ENCODE assay signal across 1 cellular context in the genomic region with DNA sequence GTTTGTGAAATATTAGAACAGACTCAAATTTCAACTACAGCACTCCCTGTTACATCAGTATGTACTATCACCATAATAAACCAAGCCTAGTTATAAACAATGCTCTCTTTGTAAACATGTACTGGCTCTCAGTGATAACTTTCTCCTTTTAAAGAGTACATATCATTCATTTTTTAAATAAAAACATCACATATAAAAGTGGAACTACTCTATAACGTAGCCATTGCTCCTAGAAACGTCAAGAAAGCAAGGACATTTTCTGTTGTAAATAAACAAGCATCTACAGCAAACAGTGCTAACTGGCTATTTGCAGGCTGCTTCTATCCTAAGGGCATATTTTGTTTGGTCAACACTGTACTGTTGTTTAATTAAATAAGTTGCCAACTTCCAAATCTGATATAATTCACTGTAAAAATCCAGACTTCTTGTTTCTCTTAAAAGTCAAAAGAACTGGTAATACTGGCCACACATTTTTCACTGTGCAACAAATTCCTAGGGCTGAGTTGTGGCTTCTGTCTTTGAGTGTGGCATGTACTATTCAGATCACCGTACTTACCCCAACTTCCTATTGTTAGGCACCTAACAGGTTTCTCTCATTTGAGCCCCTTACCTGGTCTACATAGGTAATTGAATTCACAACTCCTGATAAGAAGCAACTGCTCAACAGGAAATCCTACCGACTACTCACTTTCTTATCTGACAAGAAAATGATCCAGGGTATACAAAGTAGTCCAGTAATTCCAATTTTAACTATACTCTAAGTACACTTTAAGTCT.
TF ChIP-seq lines count a peak whose summit lies in the region.

No MANE protein-coding gene starts in this region.

TF ChIP-seq in GM23338, 12 proteins besides CTCF, POLR2A, EP300 and RAD21 (continued from another document):
- TF ChIP-seq, protein P1, sequence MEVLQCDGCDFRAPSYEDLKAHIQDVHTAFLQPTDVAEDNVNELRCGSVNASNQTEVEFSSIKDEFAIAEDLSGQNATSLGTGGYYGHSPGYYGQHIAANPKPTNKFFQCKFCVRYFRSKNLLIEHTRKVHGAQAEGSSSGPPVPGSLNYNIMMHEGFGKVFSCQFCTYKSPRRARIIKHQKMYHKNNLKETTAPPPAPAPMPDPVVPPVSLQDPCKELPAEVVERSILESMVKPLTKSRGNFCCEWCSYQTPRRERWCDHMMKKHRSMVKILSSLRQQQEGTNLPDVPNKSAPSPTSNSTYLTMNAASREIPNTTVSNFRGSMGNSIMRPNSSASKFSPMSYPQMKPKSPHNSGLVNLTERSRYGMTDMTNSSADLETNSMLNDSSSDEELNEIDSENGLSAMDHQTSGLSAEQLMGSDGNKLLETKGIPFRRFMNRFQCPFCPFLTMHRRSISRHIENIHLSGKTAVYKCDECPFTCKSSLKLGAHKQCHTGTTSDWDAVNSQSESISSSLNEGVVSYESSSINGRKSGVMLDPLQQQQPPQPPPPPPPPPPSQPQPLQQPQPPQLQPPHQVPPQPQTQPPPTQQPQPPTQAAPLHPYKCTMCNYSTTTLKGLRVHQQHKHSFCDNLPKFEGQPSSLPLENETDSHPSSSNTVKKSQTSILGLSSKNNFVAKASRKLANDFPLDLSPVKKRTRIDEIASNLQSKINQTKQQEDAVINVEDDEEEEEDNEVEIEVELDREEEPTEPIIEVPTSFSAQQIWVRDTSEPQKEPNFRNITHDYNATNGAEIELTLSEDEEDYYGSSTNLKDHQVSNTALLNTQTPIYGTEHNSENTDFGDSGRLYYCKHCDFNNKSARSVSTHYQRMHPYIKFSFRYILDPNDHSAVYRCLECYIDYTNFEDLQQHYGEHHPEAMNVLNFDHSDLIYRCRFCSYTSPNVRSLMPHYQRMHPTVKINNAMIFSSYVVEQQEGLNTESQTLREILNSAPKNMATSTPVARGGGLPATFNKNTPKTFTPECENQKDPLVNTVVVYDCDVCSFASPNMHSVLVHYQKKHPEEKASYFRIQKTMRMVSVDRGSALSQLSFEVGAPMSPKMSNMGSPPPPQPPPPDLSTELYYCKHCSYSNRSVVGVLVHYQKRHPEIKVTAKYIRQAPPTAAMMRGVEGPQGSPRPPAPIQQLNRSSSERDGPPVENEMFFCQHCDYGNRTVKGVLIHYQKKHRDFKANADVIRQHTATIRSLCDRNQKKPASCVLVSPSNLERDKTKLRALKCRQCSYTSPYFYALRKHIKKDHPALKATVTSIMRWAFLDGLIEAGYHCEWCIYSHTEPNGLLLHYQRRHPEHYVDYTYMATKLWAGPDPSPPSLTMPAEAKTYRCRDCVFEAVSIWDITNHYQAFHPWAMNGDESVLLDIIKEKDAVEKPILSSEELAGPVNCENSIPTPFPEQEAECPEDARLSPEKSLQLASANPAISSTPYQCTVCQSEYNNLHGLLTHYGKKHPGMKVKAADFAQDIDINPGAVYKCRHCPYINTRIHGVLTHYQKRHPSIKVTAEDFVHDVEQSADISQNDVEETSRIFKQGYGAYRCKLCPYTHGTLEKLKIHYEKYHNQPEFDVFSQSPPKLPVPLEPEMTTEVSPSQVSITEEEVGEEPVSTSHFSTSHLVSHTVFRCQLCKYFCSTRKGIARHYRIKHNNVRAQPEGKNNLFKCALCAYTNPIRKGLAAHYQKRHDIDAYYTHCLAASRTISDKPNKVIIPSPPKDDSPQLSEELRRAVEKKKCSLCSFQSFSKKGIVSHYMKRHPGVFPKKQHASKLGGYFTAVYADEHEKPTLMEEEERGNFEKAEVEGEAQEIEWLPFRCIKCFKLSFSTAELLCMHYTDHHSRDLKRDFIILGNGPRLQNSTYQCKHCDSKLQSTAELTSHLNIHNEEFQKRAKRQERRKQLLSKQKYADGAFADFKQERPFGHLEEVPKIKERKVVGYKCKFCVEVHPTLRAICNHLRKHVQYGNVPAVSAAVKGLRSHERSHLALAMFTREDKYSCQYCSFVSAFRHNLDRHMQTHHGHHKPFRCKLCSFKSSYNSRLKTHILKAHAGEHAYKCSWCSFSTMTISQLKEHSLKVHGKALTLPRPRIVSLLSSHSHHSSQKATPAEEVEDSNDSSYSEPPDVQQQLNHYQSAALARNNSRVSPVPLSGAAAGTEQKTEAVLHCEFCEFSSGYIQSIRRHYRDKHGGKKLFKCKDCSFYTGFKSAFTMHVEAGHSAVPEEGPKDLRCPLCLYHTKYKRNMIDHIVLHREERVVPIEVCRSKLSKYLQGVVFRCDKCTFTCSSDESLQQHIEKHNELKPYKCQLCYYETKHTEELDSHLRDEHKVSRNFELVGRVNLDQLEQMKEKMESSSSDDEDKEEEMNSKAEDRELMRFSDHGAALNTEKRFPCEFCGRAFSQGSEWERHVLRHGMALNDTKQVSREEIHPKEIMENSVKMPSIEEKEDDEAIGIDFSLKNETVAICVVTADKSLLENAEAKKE (CRISPR knock-in tag; IDR thresholded peaks at IDR 0.05), result no peak
- TF ChIP-seq JUNB (IDR thresholded peaks at IDR 0.05; ENCODE audit: unreplicated experiment), result no peak
TF ChIP-seq in GM23338: peak in this region for 0.
